Comparison of ENCODE assay signal across 1 cellular context in genomic region chr12:92927055-92927435, GRCh38.
TF ChIP-seq lines count a peak whose summit lies in the region.

No MANE protein-coding gene starts in this region.

TF ChIP-seq in GM23338, 12 proteins besides CTCF, POLR2A, EP300 and RAD21 (continued from another document):
- TF ChIP-seq REST (IDR thresholded peaks at IDR 0.05; ENCODE audit: unreplicated experiment) (no peak), CREB1 (CRISPR knock-in tag; IDR thresholded peaks at IDR 0.05; ENCODE audit: low read depth) (no peak), ETS1 (IDR thresholded peaks at IDR 0.05) (no peak), EZH2 (IDR thresholded peaks at IDR 0.05; ENCODE audit: low read depth, unreplicated experiment) (no peak)
